9 cellular contexts compared by ENCODE assay signal in the genomic region with DNA sequence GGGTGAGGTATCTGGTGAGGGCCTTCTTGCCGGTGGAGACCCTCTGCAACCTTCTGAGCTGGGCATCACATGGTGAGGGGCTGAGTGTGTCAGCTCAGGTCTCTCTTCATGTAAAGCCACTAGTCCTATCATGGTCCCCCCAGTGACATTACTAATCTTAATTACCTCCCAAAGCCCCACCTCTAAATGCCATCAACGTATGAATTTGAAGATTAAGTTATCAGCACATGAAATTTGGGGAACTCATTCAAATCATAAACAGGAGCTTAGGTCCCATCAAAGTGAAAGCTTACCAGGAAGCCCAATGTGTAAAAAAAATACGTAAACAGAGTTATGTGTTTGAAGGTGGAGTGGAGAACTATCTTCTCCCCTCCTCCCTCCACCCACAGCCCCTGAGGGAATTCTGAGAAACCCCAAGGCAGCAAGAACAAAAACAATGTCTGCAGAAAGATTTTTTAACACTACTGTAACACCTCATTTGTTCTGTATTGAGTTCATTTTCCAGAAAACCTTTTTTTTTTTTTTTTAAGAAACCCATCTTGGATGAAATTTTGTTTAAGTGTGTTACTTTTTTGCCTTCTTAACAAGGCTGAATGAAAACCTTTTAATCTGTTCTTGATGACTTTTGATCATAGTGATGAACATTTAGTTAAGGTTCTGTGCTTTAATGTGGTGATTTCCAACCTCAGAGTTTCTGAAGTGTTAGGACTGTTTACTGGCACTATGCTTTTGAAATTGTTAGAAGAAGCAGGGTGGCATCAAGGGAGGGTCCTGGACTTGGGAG. TPM values are rescaled to one million over a fixed set of nuclear protein-coding genes. Genes with fewer than 3 reads are reported as not detected.
DNase-seq lines count a peak whose midpoint lies in the region; ATAC-seq and TF ChIP-seq lines count a peak whose summit lies in the region.
"Had no signal": no experiment of that assay in that cellular context is flagged by ENCODE, and none has a peak within 500 bp of the region (broad histone marks: within the 10 kb centered on the region; RNA-seq: fewer than 3 reads in every experiment).

No MANE protein-coding gene starts in this region.

- WGBS in tibial nerve, 2 donors = 50 to 61% methylated on average over 3 of the region's 3 CpGs

- peak; percentile 54 for DNase-seq in stimulated activated CD4-positive, alpha-beta T cell treated with anti-CD3 and anti-CD28 coated beads, Interleukin-15, amount 100 ng/mL, for 24 hours
- DNase-seq in stimulated activated CD4-positive, alpha-beta T cell treated with anti-CD3 and anti-CD28 coated beads, Interleukin-12 subunit alpha, Interleukin-12 subunit beta, amount 100 ng/mL, for 4 hours = no peak
- DNase-seq in adipocyte (ENCODE audit: low read depth) (peak; percentile 15), tibial nerve (ENCODE audit: low spot score in 2 of 2) (no peak), COLO668 (lab: John Stamatoyannopoulos, UW; ENCODE audit: unreplicated experiment) (no peak), left lobe of liver (ENCODE audit: low spot score) (no peak), NCI-H510A treated with DMSO at 0.1 percent for 48 hours (lab: John Stamatoyannopoulos, UW) (no peak)
- DNase-seq: SHP77 had no signal

- no peak for TF ChIP-seq EP300 in tibial nerve (IDR thresholded peaks at IDR 0.05)

- H3K9ac ChIP-seq in adipocyte (ENCODE audit: low read length) = no peak overlapping the region

- peaks cover 24% of the 10 kb centered on the region for H3K4me1 ChIP-seq in adipocyte (ENCODE audit: control insufficient read depth, insufficient read depth, low read length)
- H3K4me1 ChIP-seq in tibial nerve = peaks cover 0 to 64% (median 36%) of the 10 kb centered on the region in 4 donors

- peak overlapping the region in 3 of 4 donors; percentile 4 to 21 (median 13) for H3K27ac ChIP-seq in tibial nerve

- no peaks in the 10 kb centered on the region for H3K36me3 ChIP-seq in adipocyte (ENCODE audit: control insufficient read depth, insufficient read depth, low read length, severe bottlenecking)
- H3K36me3 ChIP-seq in tibial nerve = no peaks in the 10 kb centered on the region

- no peak for TF ChIP-seq POLR2A in tibial nerve (IDR thresholded peaks at IDR 0.05)

- peak; percentile 40 for ATAC-seq in HG03439 (IDR thresholded peaks at IDR 0.05; ENCODE audit: unreplicated experiment)
- no peak for ATAC-seq in left lobe of liver

- H3K27me3 ChIP-seq in adipocyte (replicated peaks; ENCODE audit: control insufficient read depth, insufficient read depth, low read length) = no peaks in the 10 kb centered on the region
- H3K27me3 ChIP-seq in tibial nerve = no peaks in the 10 kb centered on the region

- H3K9me3 ChIP-seq in adipocyte (ENCODE audit: control insufficient read depth, low read length) (no peaks in the 10 kb centered on the region), tibial nerve (no peaks in the 10 kb centered on the region)

- TF ChIP-seq CTCF in tibial nerve (IDR thresholded peaks at IDR 0.05) = no peak

- H3K4me3 ChIP-seq in adipocyte (ENCODE audit: low read length) (no peak overlapping the region), tibial nerve (no peak overlapping the region)

RNA-seq across cellular contexts. Expression of a gene that starts 19.1 kb away (rescaled TPM):
- total RNA-seq in tibial nerve (10 to 100 TPM; 29.6 to 59.9 (median 41.4) TPM), left lobe of liver (25.0 TPM)

Comparison
In these comparisons a context has a peak if more than half of its experiments do, and no peak if none do; other contexts are left out.
1. DNase-seq: peak in stimulated activated CD4-positive, alpha-beta T cell treated with anti-CD3 and anti-CD28 coated beads, Interleukin-15, amount 100 ng/mL, for 24 hours (single experiment) and adipocyte (single experiment); none in stimulated activated CD4-positive, alpha-beta T cell treated with anti-CD3 and anti-CD28 coated beads, Interleukin-12 subunit alpha, Interleukin-12 subunit beta, amount 100 ng/mL, for 4 hours (single experiment), tibial nerve (0 of 2), COLO668 (single experiment), left lobe of liver (single experiment) and NCI-H510A treated with DMSO at 0.1 percent for 48 hours (single experiment).